18 cellular contexts compared by ENCODE assay signal in genomic region chr13:45316996-45317395, GRCh38.
"Had no signal": no experiment of that assay in that cellular context is flagged by ENCODE, and none has a peak within 500 bp of the region (broad histone marks: within the 10 kb centered on the region; RNA-seq: fewer than 3 reads in every experiment).

No MANE protein-coding gene starts in this region.

- FAIRE-seq: frontal cortex had no signal

- DNase-seq: colonic mucosa; effector CD4-positive, alpha-beta T cell; heart left ventricle; hypothalamus; islet precursor cell; mammary epithelial cell; sigmoid colon; stimulated activated CD4-positive, alpha-beta T cell treated with anti-CD3 and anti-CD28 coated beads, Interleukin-2, amount 100 ng/mL, for 24 hours; stimulated activated CD4-positive, alpha-beta T cell treated with anti-CD3 and anti-CD28 coated beads, Interleukin-4, amount 100 ng/mL, for 4 hours; stimulated activated naive B cell treated with anti-CD40 and anti-IgM and Interleukin-4, amounts not matched to agents 10 μg/mL and 1 μg/mL and 100 μg/mL, for 72 hours; stimulated activated naive CD8-positive, alpha-beta T cell treated with anti-CD3 and anti-CD28 coated beads, Interleukin-15, amount 100 ng/mL, for 72 hours; testis; transverse colon had no signal

- H3K4me1 Mint-ChIP-seq: mesothelial cell of epicardium; stimulated activated naive CD8-positive, alpha-beta T cell treated with anti-CD3 and anti-CD28 coated beads, Interleukin-15, amount 100 ng/mL, for 72 hours had no signal

- H3K9me3 ChIP-seq: colonic mucosa, heart left ventricle, sigmoid colon, testis, transverse colon had no signal

- H3K9me3 Mint-ChIP-seq: mesothelial cell of epicardium; natural killer cell treated with Interleukin-12 subunit alpha and Interleukin-12 subunit beta and Interleukin-15 and Interleukin-18, amount 100 ng/mL, for 72 hours; stimulated activated naive B cell treated with anti-CD40 and anti-IgM and Interleukin-4, amounts not matched to agents 10 μg/mL and 1 μg/mL and 100 μg/mL, for 72 hours; stimulated activated naive CD8-positive, alpha-beta T cell treated with anti-CD3 and anti-CD28 coated beads, Interleukin-15, amount 100 ng/mL, for 72 hours had no signal

- H3K27ac Mint-ChIP-seq: mesothelial cell of epicardium; stimulated activated naive B cell treated with anti-CD40 and anti-IgM and Interleukin-4, amounts not matched to agents 10 μg/mL and 1 μg/mL and 100 μg/mL, for 72 hours; stimulated activated naive CD8-positive, alpha-beta T cell treated with anti-CD3 and anti-CD28 coated beads, Interleukin-15, amount 100 ng/mL, for 72 hours had no signal

- H3K27me3 ChIP-seq: colonic mucosa, heart left ventricle, sigmoid colon, testis, transverse colon had no signal

- H3K4me3 Mint-ChIP-seq: mesothelial cell of epicardium; natural killer cell treated with Interleukin-12 subunit alpha and Interleukin-12 subunit beta and Interleukin-15 and Interleukin-18, amount 100 ng/mL, for 72 hours; stimulated activated naive B cell treated with anti-CD40 and anti-IgM and Interleukin-4, amounts not matched to agents 10 μg/mL and 1 μg/mL and 100 μg/mL, for 72 hours; stimulated activated naive CD8-positive, alpha-beta T cell treated with anti-CD3 and anti-CD28 coated beads, Interleukin-15, amount 100 ng/mL, for 72 hours had no signal

- ATAC-seq: esophagus mucosa; heart left ventricle; natural killer cell treated with Interleukin-12 subunit alpha and Interleukin-12 subunit beta and Interleukin-15 and Interleukin-18, amount 100 ng/mL, for 72 hours; stimulated activated naive B cell treated with anti-CD40 and anti-IgM and Interleukin-4, amounts not matched to agents 10 μg/mL and 1 μg/mL and 100 μg/mL, for 72 hours; stimulated activated naive CD8-positive, alpha-beta T cell treated with anti-CD3 and anti-CD28 coated beads, Interleukin-15, amount 100 ng/mL, for 72 hours had no signal

- H3K4me1 ChIP-seq: colonic mucosa, transverse colon had no signal

- H3K36me3 Mint-ChIP-seq: mesothelial cell of epicardium; natural killer cell treated with Interleukin-12 subunit alpha and Interleukin-12 subunit beta and Interleukin-15 and Interleukin-18, amount 100 ng/mL, for 72 hours; stimulated activated naive B cell treated with anti-CD40 and anti-IgM and Interleukin-4, amounts not matched to agents 10 μg/mL and 1 μg/mL and 100 μg/mL, for 72 hours had no signal

- H3K27me3 Mint-ChIP-seq: stimulated activated naive CD8-positive, alpha-beta T cell treated with anti-CD3 and anti-CD28 coated beads, Interleukin-15, amount 100 ng/mL, for 72 hours had no signal

- H3K4me3 ChIP-seq: colonic mucosa, heart left ventricle, sigmoid colon, skin epidermis, testis, transverse colon had no signal

- H3K27ac ChIP-seq: colonic mucosa, heart left ventricle, sigmoid colon, skin epidermis, testis, transverse colon had no signal

- H3K36me3 ChIP-seq: colonic mucosa, heart left ventricle, sigmoid colon, transverse colon had no signal
